In the genomic region with DNA sequence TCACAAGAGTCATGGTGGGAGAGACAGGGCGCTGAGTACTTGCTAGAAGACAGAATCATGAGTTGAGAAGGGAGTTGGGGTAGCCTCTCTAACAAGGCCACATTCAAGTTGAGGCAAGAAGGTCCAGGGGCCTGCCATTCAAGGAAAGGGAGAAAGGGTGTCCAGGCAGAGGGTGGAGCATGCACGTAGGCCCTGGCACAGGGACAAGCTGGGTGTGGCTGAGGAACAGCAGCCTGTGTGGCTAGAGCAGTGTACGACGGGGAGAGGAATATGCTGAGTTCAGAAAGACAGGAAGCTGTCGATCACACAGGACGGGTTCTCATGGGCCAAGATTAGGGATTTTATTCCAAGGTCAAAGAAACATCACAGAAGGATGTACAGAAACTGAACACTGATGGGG, we compare ENCODE assay signal across 1 cellular context.
TF ChIP-seq lines count a peak whose summit lies in the region.

No MANE protein-coding gene starts in this region.

TF ChIP-seq in HepG2, 621 proteins besides CTCF, POLR2A, EP300 and RAD21:
- TF ChIP-seq ZNF678 (CRISPR knock-in tag; IDR thresholded peaks at IDR 0.05) (no peak), ZC3H13 (CRISPR knock-in tag; IDR thresholded peaks at IDR 0.05) (no peak), ARHGAP35 (CRISPR knock-in tag; IDR thresholded peaks at IDR 0.05; ENCODE audit: borderline replicate concordance) (no peak), ZNF652 (CRISPR knock-in tag; IDR thresholded peaks at IDR 0.05; ENCODE audit: borderline replicate concordance, low read depth) (no peak), ZNF724P (CRISPR knock-in tag; IDR thresholded peaks at IDR 0.05; ENCODE audit: borderline replicate concordance) (no peak), ZNF629 (CRISPR knock-in tag; conservative IDR thresholded peaks at IDR 0.05) (no peak), RFXAP (CRISPR knock-in tag; IDR thresholded peaks at IDR 0.05; ENCODE audit: borderline replicate concordance) (no peak), ZNF253 (CRISPR knock-in tag; IDR thresholded peaks at IDR 0.05; ENCODE audit: borderline replicate concordance) (no peak), MED8 (CRISPR knock-in tag; IDR thresholded peaks at IDR 0.05; ENCODE audit: insufficient replicate concordance) (no peak)
